ENCODE assay signal across 21 cellular contexts in genomic region chr6:56444855-56445254, GRCh38.
"Had no signal": no experiment of that assay in that cellular context is flagged by ENCODE, and none has a peak within 500 bp of the region (broad histone marks: within the 10 kb centered on the region; RNA-seq: fewer than 3 reads in every experiment).

No MANE protein-coding gene starts in this region.

- H3K9me3 ChIP-seq: lower lobe of right lung, ovary, thyroid gland, upper lobe of right lung had no signal

- H3K4me1 ChIP-seq: lower lobe of right lung, neural progenitor cell, thyroid gland, upper lobe of right lung had no signal

- H3K36me3 ChIP-seq: heart right ventricle, lower lobe of right lung, neural progenitor cell, ovary, stomach, thyroid gland, upper lobe of right lung had no signal

- H3K36me3 Mint-ChIP-seq: memory B cell; mesothelial cell of epicardium; natural killer cell treated with Interleukin-12 subunit alpha and Interleukin-12 subunit beta and Interleukin-15 and Interleukin-18, amount 100 ng/mL, for 72 hours; neural progenitor cell had no signal

- ATAC-seq: left lobe of liver; lower lobe of right lung; natural killer cell treated with Interleukin-12 subunit alpha and Interleukin-12 subunit beta and Interleukin-15 and Interleukin-18, amount 100 ng/mL, for 72 hours; sciatic nerve; upper lobe of right lung had no signal

- H3K27ac Mint-ChIP-seq: memory B cell; mesothelial cell of epicardium; natural killer cell treated with Interleukin-12 subunit alpha and Interleukin-12 subunit beta and Interleukin-15 and Interleukin-18, amount 100 ng/mL, for 72 hours; neural progenitor cell had no signal

- H3K27me3 Mint-ChIP-seq: memory B cell; natural killer cell treated with Interleukin-12 subunit alpha and Interleukin-12 subunit beta and Interleukin-15 and Interleukin-18, amount 100 ng/mL, for 72 hours had no signal

- H3K4me3 ChIP-seq: coronary artery, heart right ventricle, lower lobe of right lung, neural progenitor cell, ovary, skin epidermis, stomach, thyroid gland, upper lobe of right lung had no signal

- H3K4me1 Mint-ChIP-seq: memory B cell, neural progenitor cell had no signal

- H3K27me3 ChIP-seq: heart right ventricle, neural progenitor cell, ovary, stomach, thyroid gland, upper lobe of right lung had no signal

- H3K27ac ChIP-seq: coronary artery, neural progenitor cell, thyroid gland had no signal

- H3K9ac ChIP-seq: neural progenitor cell had no signal

- H3K4me3 Mint-ChIP-seq: memory B cell; mesothelial cell of epicardium; natural killer cell treated with Interleukin-12 subunit alpha and Interleukin-12 subunit beta and Interleukin-15 and Interleukin-18, amount 100 ng/mL, for 72 hours; neural progenitor cell had no signal

- DNase-seq: central memory CD4-positive, alpha-beta T cell; effector CD8-positive, alpha-beta T cell; heart right ventricle; hypothalamus; kidney glomerular epithelial cell; lower lobe of right lung; nucleus accumbens; ovary; stimulated activated CD4-positive, alpha-beta T cell treated with anti-CD3 and anti-CD28 coated beads, Interleukin-12 subunit alpha, Interleukin-12 subunit beta, amount 100 ng/mL, for 4 hours; stimulated activated naive CD4-positive, alpha-beta T cell; stomach; thyroid gland; upper lobe of right lung had no signal
